ENCODE assay signal across 8 cellular contexts in the genomic region with DNA sequence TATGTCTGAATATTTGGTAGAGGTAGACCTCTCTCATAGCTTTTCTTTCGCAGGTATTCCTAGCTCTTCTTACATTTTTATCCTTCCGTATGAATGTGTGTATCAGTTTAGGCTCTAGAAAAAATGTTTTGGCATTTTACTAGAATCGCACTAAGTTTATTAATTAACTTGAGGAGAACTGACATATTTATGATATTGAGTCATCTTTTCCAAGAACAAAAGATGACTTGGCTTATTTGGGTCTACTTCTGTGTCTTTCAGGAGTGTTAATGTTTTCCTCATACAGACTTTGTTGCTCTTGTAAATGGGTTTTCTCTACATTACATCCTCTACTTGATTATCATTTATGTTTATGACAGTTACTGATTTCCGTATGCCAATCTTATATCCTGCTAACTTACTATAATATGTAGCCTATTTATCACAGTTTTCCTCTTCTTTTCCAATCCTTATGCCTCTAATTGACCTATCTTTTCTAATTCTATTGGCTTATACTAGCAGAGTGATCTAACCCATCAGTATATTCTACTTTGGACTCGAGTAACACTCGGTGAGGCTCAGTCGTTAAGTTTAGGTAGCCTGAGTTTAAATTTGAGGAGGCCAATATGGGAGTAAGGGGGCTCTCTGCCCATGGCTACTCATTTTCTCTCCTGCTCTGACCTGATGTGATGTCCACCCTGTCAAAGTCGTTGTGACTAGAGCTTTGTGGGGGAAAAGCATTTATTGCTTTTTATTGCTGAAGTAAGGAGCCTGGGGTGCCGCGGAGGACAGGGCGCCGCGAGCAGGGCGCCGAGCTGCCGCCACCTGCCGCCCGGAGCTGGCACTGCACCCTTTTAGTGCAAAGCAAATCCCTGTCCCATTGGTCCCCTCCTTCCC. TPM values are rescaled to one million over a fixed set of nuclear protein-coding genes. Genes with fewer than 3 reads are reported as not detected.
A peak's percentile ranks its signal among the peaks of the same experiment; 100 is the strongest.
DNase-seq lines count a peak whose midpoint lies in the region; FAIRE-seq and TF ChIP-seq lines count a peak whose summit lies in the region.

No MANE protein-coding gene starts in this region.

- FAIRE-seq in urothelium cell line (lab: Jason Lieb, UNC): peak; percentile 44

- intact Hi-C loops in prostate gland (cut with DNase I): loop anchor here (5.0 kb wide), 2 partner anchors 66 to 94 kb away; no protein-coding TSS in a partner anchor

- DNase-seq in ELR (ENCODE audit: low read depth) (peak; percentile 78), MV-4-11 (lab: John Stamatoyannopoulos, UW) (peak; percentile 41), T follicular helper cell (ENCODE audit: low read depth) (peak; percentile 63), cardiac muscle cell (ENCODE audit: low read depth in 1 of 2, low spot score in 1 of 2) (peak; percentile 68 to 82), prostate gland (ENCODE audit: low spot score) (peak; percentile 62), urothelium cell line (ENCODE audit: low spot score) (peak; percentile 89), amniotic stem cell (lab: John Stamatoyannopoulos, UW) (no peak)
- peak; percentile 75 for DNase-seq in activated naive CD8-positive, alpha-beta T cell treated with anti-CD3 and anti-CD28 coated beads for 36 hours

- 21% methylated on average over 18 of the region's 18 CpGs for whole genome bisulfite sequencing in prostate gland

- H3K27ac ChIP-seq in cardiac muscle cell: no peak overlapping the region
- H3K27ac ChIP-seq in prostate gland: no peak overlapping the region

- TF ChIP-seq CTCF in cardiac muscle cell (IDR thresholded peaks at IDR 0.05; ENCODE audit: low read depth, low read length) (peak; percentile 97), prostate gland (IDR thresholded peaks at IDR 0.05) (peak; percentile 84 to 95 (median 91))

- H3K4me3 Mint-ChIP-seq in activated naive CD8-positive, alpha-beta T cell treated with anti-CD3 and anti-CD28 coated beads for 36 hours: no peak overlapping the region

- no peak overlapping the region for H3K4me3 ChIP-seq in cardiac muscle cell
- no peak overlapping the region for H3K4me3 ChIP-seq in prostate gland

- H3K36me3 ChIP-seq in cardiac muscle cell (no peaks in the 10 kb centered on the region), prostate gland (no peaks in the 10 kb centered on the region)

- H3K36me3 Mint-ChIP-seq in activated naive CD8-positive, alpha-beta T cell treated with anti-CD3 and anti-CD28 coated beads for 36 hours: no peaks in the 10 kb centered on the region

- H3K27me3 ChIP-seq in cardiac muscle cell: peaks cover 18% of the 10 kb centered on the region
- H3K27me3 ChIP-seq in prostate gland (replicated peaks; ENCODE audit: insufficient read depth): no peaks in the 10 kb centered on the region

- H3K4me1 ChIP-seq in cardiac muscle cell (ENCODE audit: low read depth): no peaks in the 10 kb centered on the region
- H3K4me1 ChIP-seq in prostate gland (replicated peaks): no peaks in the 10 kb centered on the region

- H3K9me3 Mint-ChIP-seq in activated naive CD8-positive, alpha-beta T cell treated with anti-CD3 and anti-CD28 coated beads for 36 hours: no peaks in the 10 kb centered on the region

- H3K9me3 ChIP-seq in cardiac muscle cell (ENCODE audit: low read depth): no peaks in the 10 kb centered on the region
- no peaks in the 10 kb centered on the region for H3K9me3 ChIP-seq in prostate gland

- no peak for TF ChIP-seq POLR2A in prostate gland (IDR thresholded peaks at IDR 0.05)

- H3K27me3 Mint-ChIP-seq in activated naive CD8-positive, alpha-beta T cell treated with anti-CD3 and anti-CD28 coated beads for 36 hours: no peaks in the 10 kb centered on the region

- H3K27ac Mint-ChIP-seq in activated naive CD8-positive, alpha-beta T cell treated with anti-CD3 and anti-CD28 coated beads for 36 hours: no peak overlapping the region

- peaks cover 3% of the 10 kb centered on the region for H3K4me1 Mint-ChIP-seq in activated naive CD8-positive, alpha-beta T cell treated with anti-CD3 and anti-CD28 coated beads for 36 hours

RNA-seq across cellular contexts. Expression of a gene that starts 20.0 kb away (rescaled TPM):
- not detected for total RNA-seq in activated naive CD8-positive, alpha-beta T cell treated with anti-CD3 and anti-CD28 coated beads for 36 hours
- total RNA-seq in cardiac muscle cell: 0.99 TPM in 1 of 2 replicates, not detected in the other
- not detected in 2 replicates for polyA plus RNA-seq in cardiac muscle cell
- total RNA-seq in prostate gland: 10 to 100 TPM in 1 of 2 donors, 1 to 10 TPM in 1; 8.4 to 27.2 TPM

RNA-seq across cellular contexts. Expression of a gene that starts 37.8 kb away (rescaled TPM):
- not detected for total RNA-seq in activated naive CD8-positive, alpha-beta T cell treated with anti-CD3 and anti-CD28 coated beads for 36 hours
- total RNA-seq in cardiac muscle cell: 0.11 and 1.0 TPM in 2 replicates
- polyA plus RNA-seq in cardiac muscle cell: 0.27 and 0.88 TPM in 2 replicates
- total RNA-seq in prostate gland: 10 to 100 TPM; 21.0 to 23.1 TPM

Comparison
In these comparisons a context has a peak if more than half of its experiments do, and no peak if none do; other contexts are left out.
1. RNA of a gene that starts 37.8 kb away (total RNA-seq): 21.0 to 23.1 TPM in prostate gland; 0.11 to 1.0 TPM in cardiac muscle cell and not detected in activated naive CD8-positive, alpha-beta T cell treated with anti-CD3 and anti-CD28 coated beads for 36 hours; every median in the first group is over 10 times any median in the second.